In genomic region chr3:133113526-133113925, GRCh38 we compare ENCODE assay signal across 2 cellular contexts.
TF ChIP-seq lines count a peak whose summit lies in the region.

No MANE protein-coding gene starts in this region.

TF ChIP-seq in IMR-90, 13 proteins besides CTCF, POLR2A, EP300 and RAD21 (continued from another document):
- TF ChIP-seq ELK1 (IDR thresholded peaks at IDR 0.05; ENCODE audit: borderline replicate concordance, low read depth, low read length) (no peak), RFX5 (IDR thresholded peaks at IDR 0.05; ENCODE audit: low read depth, low read length) (no peak), FOS (IDR thresholded peaks at IDR 0.05; ENCODE audit: low read depth, low read length) (no peak)

TF ChIP-seq in SK-N-SH treated with all-trans-retinoic acid at 6 μM for 48 hours, 23 proteins besides CTCF, POLR2A, EP300 and RAD21 (continued from another document):
- TF ChIP-seq TSHZ2 (CRISPR knock-in tag; IDR thresholded peaks at IDR 0.05), result no peak
TF ChIP-seq in SK-N-SH treated with all-trans-retinoic acid at 6 μM for 48 hours: peak in this region for 0.
